Comparison of ENCODE assay signal across 12 cellular contexts in genomic region chr15:65044724-65045481, GRCh38. TPM values are rescaled to one million over a fixed set of nuclear protein-coding genes. Genes with fewer than 3 reads are reported as not detected.
DNase-seq lines count a peak whose midpoint lies in the region; ATAC-seq and TF ChIP-seq lines count a peak whose summit lies in the region.
"Had no signal": no experiment of that assay in that cellular context is flagged by ENCODE, and none has a peak within 500 bp of the region (broad histone marks: within the 10 kb centered on the region; RNA-seq: fewer than 3 reads in every experiment).

SLC51B (plus strand) TSS chr15:65045387; CDS start chr15:65050005, 4,618 bp downstream.

- CTCF ChIA-PET in RWPE1 (lab: Yijun Ruan, JAX), result interaction anchor here (0.6 kb wide), 1 partner anchor 58 kb away, joined by 4 read pairs; no protein-coding TSS in a partner anchor

- H3K36me3 ChIP-seq in right atrium auricular region (no peaks in the 10 kb centered on the region), duodenal mucosa (ENCODE audit: control insufficient read depth in 1 of 2, insufficient read depth in 2 of 2, low read length in 2 of 2) (no peaks in the 10 kb centered on the region), lower lobe of right lung (no peaks in the 10 kb centered on the region), upper lobe of right lung (no peaks in the 10 kb centered on the region)

- H3K4me1 ChIP-seq in right atrium auricular region (peaks cover 0 to 10% of the 10 kb centered on the region in 2 donors), duodenal mucosa (ENCODE audit: control insufficient read depth in 1 of 2, insufficient read depth in 2 of 2, low read length in 2 of 2) (peaks cover 48 to 49% of the 10 kb centered on the region in 2 donors), lower lobe of right lung (peaks cover 36% of the 10 kb centered on the region), upper lobe of right lung (peaks cover 28% of the 10 kb centered on the region)

- POLR2A ChIA-PET in RWPE1 (lab: Yijun Ruan, JAX; ENCODE audit: low non-redundant PET), result no interaction called here

- peak; percentile 83 for DNase-seq in Right ventricle myocardium inferior (ENCODE audit: missing footprints)
- no peak for DNase-seq in right atrium auricular region (ENCODE audit: low spot score)
- peak; percentile 71 for DNase-seq in lower lobe of right lung
- peak; percentile 78 for DNase-seq in upper lobe of right lung
- no peak for DNase-seq in RWPE1 (ENCODE audit: low spot score)
- no peak for DNase-seq in NCI-H446 treated with DMSO at 0.1 percent for 48 hours (lab: John Stamatoyannopoulos, UW)
- DNase-seq in iPS-NIHi11 (ENCODE audit: low spot score), result no peak
- DNase-seq: erythroblast, GF-D8, MV-4-11 had no signal

- TF ChIP-seq CTCF in right atrium auricular region (IDR thresholded peaks at IDR 0.05), result no peak
- TF ChIP-seq CTCF in lower lobe of right lung (IDR thresholded peaks at IDR 0.05), result no peak
- no peak for TF ChIP-seq CTCF in upper lobe of right lung (IDR thresholded peaks at IDR 0.05)
- TF ChIP-seq CTCF in RWPE1 (conservative IDR thresholded peaks at IDR 0.05; ENCODE audit: low read depth), result no peak

- intact Hi-C loops in Right ventricle myocardium inferior (cut with DNase I), result no loop called here
- intact Hi-C loops in lower lobe of right lung (cut with DNase I), result no loop called here
- intact Hi-C loops in upper lobe of right lung (cut with DNase I), result no loop called here

- ATAC-seq in Right ventricle myocardium inferior (peak; percentile 93), lower lobe of right lung (peak; percentile 91 to 92), upper lobe of right lung (peak; percentile 88)

- H3K27ac ChIP-seq in right atrium auricular region (no peak within 1 kb of the TSS), duodenal mucosa (ENCODE audit: low read depth, low read length) (peak within 1 kb of the TSS; percentile 76), lower lobe of right lung (peak within 1 kb of the TSS; percentile 46), upper lobe of right lung (peak within 1 kb of the TSS; percentile 58), RWPE1 (no peak within 1 kb of the TSS)
- H3K27ac ChIP-seq: skin epidermis had no signal

- peak within 1 kb of the TSS; percentile 45 to 49 for H3K9ac ChIP-seq in duodenal mucosa (ENCODE audit: low read depth in 1 of 2, low read length in 2 of 2)

- H3K27me3 ChIP-seq in right atrium auricular region (no peaks in the 10 kb centered on the region), duodenal mucosa (ENCODE audit: control insufficient read depth in 1 of 2, insufficient read depth in 2 of 2, low read length in 2 of 2) (no peaks in the 10 kb centered on the region), lower lobe of right lung (ENCODE audit: low read depth) (no peaks in the 10 kb centered on the region), upper lobe of right lung (no peaks in the 10 kb centered on the region)

- no peaks in the 10 kb centered on the region for H3K9me3 ChIP-seq in right atrium auricular region
- H3K9me3 ChIP-seq in duodenal mucosa (ENCODE audit: control insufficient read depth in 1 of 2, low read length in 2 of 2), result no peaks in the 10 kb centered on the region
- no peaks in the 10 kb centered on the region for H3K9me3 ChIP-seq in lower lobe of right lung
- H3K9me3 ChIP-seq in upper lobe of right lung, result no peaks in the 10 kb centered on the region

- H3K4me3 ChIP-seq in right atrium auricular region (no peak within 1 kb of the TSS), duodenal mucosa (ENCODE audit: low read depth in 1 of 2, low read length in 2 of 2) (peak within 1 kb of the TSS; percentile 65 to 69), lower lobe of right lung (peak within 1 kb of the TSS; percentile 1), upper lobe of right lung (no peak within 1 kb of the TSS)
- H3K4me3 ChIP-seq: skin epidermis had no signal

RNA-seq across cellular contexts. Expression of gene SLC51B, which starts in this region (rescaled TPM):
- total RNA-seq in Right ventricle myocardium inferior (not detected), right atrium auricular region (not detected), lower lobe of right lung (3.2 TPM), upper lobe of right lung (3.8 TPM)

Comparison
In these comparisons a context has a peak if more than half of its experiments do, and no peak if none do; other contexts are left out.
1. Peak in DNase-seq and ATAC-seq in Right ventricle myocardium inferior; RNA of the gene not detected or under 1 TPM.
2. DNase-seq: peak in lower lobe of right lung (single experiment) and upper lobe of right lung (single experiment); none in right atrium auricular region (single experiment), RWPE1 (single experiment), NCI-H446 treated with DMSO at 0.1 percent for 48 hours (single experiment) and iPS-NIHi11 (single experiment).
3. H3K27ac ChIP-seq: peak in duodenal mucosa (single experiment), lower lobe of right lung (single experiment) and upper lobe of right lung (single experiment); none in right atrium auricular region (0 of 2) and RWPE1 (single experiment).
4. H3K4me3 ChIP-seq: peak in duodenal mucosa (2 of 2) and lower lobe of right lung (single experiment); none in right atrium auricular region (0 of 2) and upper lobe of right lung (single experiment).
5. Peak in every context shown above with its lines, with median percentiles within 50 percentile points of each other: ATAC-seq.